17 cellular contexts compared by ENCODE assay signal in the genomic region with DNA sequence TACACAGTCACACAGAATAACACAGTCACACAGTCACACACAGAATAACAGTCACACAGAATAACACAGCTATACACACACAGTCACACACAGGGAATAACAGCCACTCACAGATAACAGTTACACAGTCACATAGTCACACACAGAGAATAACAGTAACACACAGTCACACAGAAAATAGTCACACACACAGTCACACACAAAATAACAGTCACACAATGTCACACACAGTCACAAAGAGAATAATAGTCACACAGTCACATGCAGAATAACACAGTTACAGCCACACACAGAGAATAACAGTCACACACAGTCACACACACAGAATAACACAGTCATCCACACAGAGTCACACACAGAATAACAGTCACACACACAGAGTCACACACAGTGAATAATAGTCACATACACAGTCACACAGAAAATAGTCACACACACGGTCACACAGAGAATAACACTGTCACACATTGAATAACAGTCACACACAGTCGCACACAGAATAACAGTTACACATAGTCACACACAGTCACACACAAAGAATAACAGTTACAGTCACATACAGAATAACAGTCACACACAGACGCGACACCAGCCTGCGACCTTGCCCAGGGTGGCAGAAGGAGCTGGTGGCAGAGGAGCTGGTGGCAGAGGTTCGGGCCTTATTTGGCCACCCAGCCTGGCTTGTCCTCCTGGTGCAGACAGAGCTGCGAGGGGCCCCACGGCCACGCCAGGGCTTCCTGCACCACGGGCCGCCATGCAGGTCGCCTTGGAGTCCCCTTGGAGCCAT.
"Had no signal": no experiment of that assay in that cellular context is flagged by ENCODE, and none has a peak within 500 bp of the region (broad histone marks: within the 10 kb centered on the region; RNA-seq: fewer than 3 reads in every experiment).

No MANE protein-coding gene starts in this region.

- H3K4me3 Mint-ChIP-seq: activated T-cell treated with anti-CD3 and anti-CD28 coated beads, Interleukin-2, amount 50 U/mL, for 72 hours; mesothelial cell of epicardium had no signal

- H3K4me1 Mint-ChIP-seq: mesothelial cell of epicardium had no signal

- H3K4me1 ChIP-seq: tibial nerve had no signal

- H3K9me3 ChIP-seq: gastrocnemius medialis, ovary had no signal

- H3K27me3 ChIP-seq: cardiac muscle cell, gastrocnemius medialis, heart right ventricle, ovary, SJSA1, tibial nerve had no signal

- H3K36me3 ChIP-seq: cardiac muscle cell, gastrocnemius medialis, heart right ventricle, ovary, SJSA1, tibial nerve had no signal

- H3K27ac ChIP-seq: cardiac muscle cell, ovary, SJSA1, tibial nerve had no signal

- H3K27ac Mint-ChIP-seq: activated T-cell treated with anti-CD3 and anti-CD28 coated beads, Interleukin-2, amount 50 U/mL, for 72 hours; mesothelial cell of epicardium had no signal

- H3K4me3 ChIP-seq: cardiac muscle cell, gastrocnemius medialis, heart right ventricle, lung, ovary, SJSA1, tibial nerve had no signal

- DNase-seq: activated CD4-positive, alpha-beta T cell treated with anti-CD3 and anti-CD28 coated beads, Interleukin-2, amount 50 U/mL, for 4 hours; activated CD8-positive, alpha-beta memory T cell treated with anti-CD3 and anti-CD28 coated beads, Interleukin-2, amount 50 U/mL, for 4 hours; activated naive CD4-positive, alpha-beta T cell treated with Interleukin-2 at 50 U/mL for 16 hours; activated T-cell treated with anti-CD3 and anti-CD28 coated beads, Interleukin-2, amount 50 U/mL, for 72 hours; erythroblast; gastrocnemius medialis; heart right ventricle; stimulated activated CD4-positive, alpha-beta T cell treated with anti-CD3 and anti-CD28 coated beads, Interleukin-12 subunit alpha, Interleukin-12 subunit beta, amount 100 ng/mL, for 4 hours; stimulated activated CD4-positive, alpha-beta T cell treated with anti-CD3 and anti-CD28 coated beads, Interleukin-2, amount 100 ng/mL, for 24 hours; SW 1271; T-helper 9 cell had no signal
